Comparison of ENCODE assay signal across 9 cellular contexts in genomic region chr20:63496404-63497120, GRCh38. TPM values are rescaled to one million over a fixed set of nuclear protein-coding genes. Genes with fewer than 3 reads are reported as not detected.
DNase-seq lines count a peak whose midpoint lies in the region; ATAC-seq, FAIRE-seq and TF ChIP-seq lines count a peak whose summit lies in the region.
"Had no signal": no experiment of that assay in that cellular context is flagged by ENCODE, and none has a peak within 500 bp of the region (broad histone marks: within the 10 kb centered on the region; RNA-seq: fewer than 3 reads in every experiment).

No MANE protein-coding gene starts in this region.

- TF ChIP-seq CTCF in WERI-Rb-1 (IDR thresholded peaks at IDR 0.05; ENCODE audit: low read depth, low read length) = no peak
- TF ChIP-seq CTCF in right atrium auricular region (IDR thresholded peaks at IDR 0.05) = peak; percentile 4 to 21
- TF ChIP-seq CTCF in gastrocnemius medialis (IDR thresholded peaks at IDR 0.05 in 4 of 5, conservative IDR thresholded peaks at IDR 0.05 in 1 of 5) = peak in 2 of 5 experiments; percentile 6 to 7
- no peak for TF ChIP-seq CTCF in GM10266 (IDR thresholded peaks at IDR 0.05; ENCODE audit: control insufficient read depth, insufficient read depth, low read depth, missing control alignments)

- no peak overlapping the region for H3K9ac ChIP-seq in GM23248

- H3K79me2 ChIP-seq in GM23248 (ENCODE audit: insufficient read depth) = no peaks in the 10 kb centered on the region

- intact Hi-C loops in gastrocnemius medialis (cut with DNase I; ENCODE audit: low total_unique reads) = loop anchor here (1.0 kb wide), 1 partner anchor 24 kb away; the partner anchor contains the start of gene PPDPF

- DNase-seq in GM23248 (no peak), WERI-Rb-1 (no peak), right atrium auricular region (ENCODE audit: low spot score) (no peak), gastrocnemius medialis (peak in 1 of 2 donors; percentile 30), RCC 7860 (ENCODE audit: low spot score) (no peak), NCI-H2171 treated with DMSO at 0.1 percent for 48 hours (lab: John Stamatoyannopoulos, UW) (no peak), SIG-M5 treated with dmso at 0.1 percent for 504 hours (lab: John Stamatoyannopoulos, UW; ENCODE audit: unreplicated experiment) (no peak), GM10266 (ENCODE audit: extremely low spot score) (no peak)

- H3K27ac ChIP-seq in GM23248 = no peak overlapping the region
- H3K27ac ChIP-seq in WERI-Rb-1 = peak overlapping the region; percentile 87
- peak overlapping the region; percentile 92 to 97 for H3K27ac ChIP-seq in right atrium auricular region
- H3K27ac ChIP-seq in gastrocnemius medialis = peak overlapping the region; percentile 94 to 100 (median 98)

- in situ Hi-C loops in GM23248 (cut with MboI) = no loop called here
- in situ Hi-C loops in gastrocnemius medialis (cut with MboI; ENCODE audit: low sequenced_read_pairs in 4 of 4) = no loop called here

- peak overlapping the region; percentile 68 for H3K4me2 ChIP-seq in GM23248 (ENCODE audit: unreplicated experiment)

- H3K36me3 ChIP-seq in GM23248 (ENCODE audit: low read depth) (no peaks in the 10 kb centered on the region), WERI-Rb-1 (peaks cover 52% of the 10 kb centered on the region), right atrium auricular region (peaks cover 34% of the 10 kb centered on the region), gastrocnemius medialis (peaks cover 0 to 41% of the 10 kb centered on the region in 2 donors)

- no peaks in the 10 kb centered on the region for H4K20me1 ChIP-seq in GM23248 (ENCODE audit: insufficient read depth)

- TF ChIP-seq POLR2A in gastrocnemius medialis (IDR thresholded peaks at IDR 0.05) = no peak

- no peak for FAIRE-seq in RCC 7860 (lab: Jason Lieb, UNC)

- H3K9me3 ChIP-seq in GM23248 (ENCODE audit: low read depth) = no peaks in the 10 kb centered on the region
- H3K9me3 ChIP-seq in WERI-Rb-1 (ENCODE audit: severe bottlenecking) = no peaks in the 10 kb centered on the region
- H3K9me3 ChIP-seq in right atrium auricular region = no peaks in the 10 kb centered on the region
- no peaks in the 10 kb centered on the region for H3K9me3 ChIP-seq in gastrocnemius medialis

- H3F3A ChIP-seq in GM23248 (ENCODE audit: insufficient read depth) = no peaks in the 10 kb centered on the region

- H3K4me3 ChIP-seq in GM23248 = peak overlapping the region; percentile 41
- H3K4me3 ChIP-seq in WERI-Rb-1 (ENCODE audit: low read depth, low read length) = peak overlapping the region; percentile 0; the same call in 1 of the 2 replicates
- peak overlapping the region; percentile 56 to 60 for H3K4me3 ChIP-seq in right atrium auricular region
- peak overlapping the region; percentile 67 to 88 (median 84) for H3K4me3 ChIP-seq in gastrocnemius medialis

- H3K27me3 ChIP-seq in GM23248 (replicated peaks; ENCODE audit: insufficient read depth) (peaks cover 15% of the 10 kb centered on the region; the same call in 1 of the 2 replicates), WERI-Rb-1 (ENCODE audit: insufficient read depth, low read depth, severe bottlenecking) (no peaks in the 10 kb centered on the region), right atrium auricular region (peaks cover 0 to 13% of the 10 kb centered on the region in 2 donors), gastrocnemius medialis (no peaks in the 10 kb centered on the region)

- no peaks in the 10 kb centered on the region for H3K4me1 ChIP-seq in GM23248 (ENCODE audit: insufficient read depth)
- peaks cover 0 to 53% of the 10 kb centered on the region in 2 donors for H3K4me1 ChIP-seq in right atrium auricular region
- peaks cover 27 to 56% of the 10 kb centered on the region in 2 donors for H3K4me1 ChIP-seq in gastrocnemius medialis

- H2AFZ ChIP-seq in GM23248 = peak overlapping the region; percentile 14; the same call in 1 of the 2 replicates

- 37 to 41% methylated on average over 20 to 21 of the region's 21 CpGs for WGBS in GM23248 (ENCODE audit: low coverage in 1 of 2, low lambda C conversion rate in 2 of 2, missing lambda C conversion rate in 2 of 2), 2 experiments

- no peaks in the 10 kb centered on the region for H3K9me2 ChIP-seq in GM23248 (ENCODE audit: insufficient read depth)

- no peak for ATAC-seq in gastrocnemius medialis

RNA-seq across cellular contexts. Expression of gene EEF1A2, which starts 2.3 kb away (rescaled TPM):
- 0.43 TPM in 1 of 2 replicates, not detected in the other for total RNA-seq in GM23248 (2014; rRNA removed; shearing (Covaris generic))
- polyA plus RNA-seq in GM23248 (2016; fragmentation: Nextera tagmentation; extraction: Ambion mirVana) = not detected in 2 replicates
- total RNA-seq in right atrium auricular region (100 to 1,000 TPM; 797 to 886 TPM), gastrocnemius medialis (1,000 to 10,000 TPM; 1,736 to 2,603 (median 2,395) TPM)

RNA-seq across cellular contexts. Expression of gene PPDPF, which starts 24.0 kb away (rescaled TPM):
- 132 and 236 TPM in 2 replicates for total RNA-seq in GM23248 (2014; rRNA removed; shearing (Covaris generic))
- polyA plus RNA-seq in GM23248 (2016; fragmentation: Nextera tagmentation; extraction: Ambion mirVana) = 170 and 171 TPM in 2 replicates
- total RNA-seq in right atrium auricular region = 100 to 1,000 TPM; 138 to 185 TPM
- total RNA-seq in gastrocnemius medialis = 100 to 1,000 TPM in 1 of 4 donors, 10 to 100 TPM in 3; 50.2 to 207 (median 76.1) TPM

RNA-seq across cellular contexts. Expression of gene KCNQ2, which starts 24.1 kb away (rescaled TPM):
- total RNA-seq in GM23248 (2014; rRNA removed; shearing (Covaris generic)) = not detected in 2 replicates
- polyA plus RNA-seq in GM23248 (2016; fragmentation: Nextera tagmentation; extraction: Ambion mirVana) = 0.38 TPM in 1 of 2 replicates, not detected in the other
- total RNA-seq in right atrium auricular region = not detected
- total RNA-seq in gastrocnemius medialis = not detected

RNA-seq across cellular contexts. Expression of gene PTK6, which starts 40.6 kb away (rescaled TPM):
- total RNA-seq in GM23248 (2014; rRNA removed; shearing (Covaris generic)) = 0.13 TPM in 1 of 2 replicates, not detected in the other
- polyA plus RNA-seq in GM23248 (2016; fragmentation: Nextera tagmentation; extraction: Ambion mirVana) = 0.06 TPM in 1 of 2 replicates, not detected in the other
- total RNA-seq in right atrium auricular region = not detected
- under 1 TPM in 1 of 4 donors, not detected in 3; 0.36 TPM for total RNA-seq in gastrocnemius medialis

RNA-seq across cellular contexts. Expression of gene SRMS, which starts 51.0 kb away (rescaled TPM):
- not detected in 2 replicates for total RNA-seq in GM23248 (2014; rRNA removed; shearing (Covaris generic))
- not detected in 2 replicates for polyA plus RNA-seq in GM23248 (2016; fragmentation: Nextera tagmentation; extraction: Ambion mirVana)
- total RNA-seq in right atrium auricular region = not detected
- not detected for total RNA-seq in gastrocnemius medialis
- total RNA-seq: mononuclear cell had no signal

Comparison
In these comparisons a context has a peak if more than half of its experiments do, and no peak if none do; other contexts are left out.
1. H3K4me3 ChIP-seq: peak in every context shown above with its lines; median percentile 84 in gastrocnemius medialis; 58 in right atrium auricular region; 41 in GM23248; 0 in WERI-Rb-1.
2. CTCF ChIP-seq: peak in right atrium auricular region (2 of 2); none in WERI-Rb-1 (single experiment) and GM10266 (single experiment).
3. RNA of gene EEF1A2, which starts 2.3 kb away (total RNA-seq): 1,736 to 2,603 TPM in gastrocnemius medialis and 797 to 886 TPM in right atrium auricular region; 0.43 TPM in GM23248; every median in the first group is over 100 times any median in the second.